In genomic region chr12:2285462-2285861, GRCh38 we compare ENCODE assay signal across 1 cellular context.
A peak's percentile ranks its signal among the peaks of the same experiment; 100 is the strongest.
TF ChIP-seq lines count a peak whose summit lies in the region.

No MANE protein-coding gene starts in this region.

TF ChIP-seq in HEK293, 187 proteins besides CTCF, POLR2A, EP300 and RAD21:
- no peak for TF ChIP-seq ZNF174 (tag by site-specific recombination; IDR thresholded peaks at IDR 0.05)
- peak; percentile 52 for TF ChIP-seq SCRT2 (tag by site-specific recombination; IDR thresholded peaks at IDR 0.05)
- 0 out of 2 replicates have a peak, but pooled peaks have one; percentile 31 for TF ChIP-seq SCRT1 (tag by site-specific recombination; IDR thresholded peaks at IDR 0.05; ENCODE audit: borderline replicate concordance)
